In genomic region chr12:26749781-26750180, GRCh38 we compare ENCODE assay signal across 8 cellular contexts.
DNase-seq lines count a peak whose midpoint lies in the region; ATAC-seq and TF ChIP-seq lines count a peak whose summit lies in the region.

No MANE protein-coding gene starts in this region.

- POLR2A ChIA-PET in activated CD8-positive, alpha-beta T cell treated with anti-CD3 and anti-CD28 coated beads for 36 hours (lab: Charles Lee): interaction anchor here (1.3 kb wide), 1 partner anchor 83 kb away, joined by 4 read pairs; the partner anchor contains the start of gene ITPR2

- peaks cover 8% of the 10 kb centered on the region for H3K9me3 Mint-ChIP-seq in activated CD8-positive, alpha-beta T cell treated with anti-CD3 and anti-CD28 coated beads for 36 hours

- peaks cover 41% of the 10 kb centered on the region for H3K36me3 Mint-ChIP-seq in activated CD8-positive, alpha-beta T cell treated with anti-CD3 and anti-CD28 coated beads for 36 hours (ENCODE audit: low read depth)

- no peak for TF ChIP-seq CTCF in activated CD8-positive, alpha-beta T cell treated with anti-CD3 and anti-CD28 coated beads for 36 hours (IDR thresholded peaks at IDR 0.05)

- H3K4me3 Mint-ChIP-seq in activated CD8-positive, alpha-beta T cell treated with anti-CD3 and anti-CD28 coated beads for 36 hours: no peak overlapping the region

- intact Hi-C loops in activated CD8-positive, alpha-beta T cell treated with anti-CD3 and anti-CD28 coated beads for 36 hours (cut with micrococcal nuclease): loop anchor here (2.0 to 10.0 kb wide), 3 partner anchors 21 to 83 kb away; partner anchors contain the start of gene ITPR2

- H3K27ac Mint-ChIP-seq in activated CD8-positive, alpha-beta T cell treated with anti-CD3 and anti-CD28 coated beads for 36 hours: peak overlapping the region; percentile 93

- peaks cover 74% of the 10 kb centered on the region for H3K4me1 Mint-ChIP-seq in activated CD8-positive, alpha-beta T cell treated with anti-CD3 and anti-CD28 coated beads for 36 hours (ENCODE audit: low read depth)

- ATAC-seq in GM18498 (IDR thresholded peaks at IDR 0.05; ENCODE audit: unreplicated experiment): peak; percentile 80
- ATAC-seq in GM19395 (IDR thresholded peaks at IDR 0.05; ENCODE audit: unreplicated experiment): peak; percentile 77
- peak; percentile 62 for ATAC-seq in HG02981 (IDR thresholded peaks at IDR 0.05; ENCODE audit: unreplicated experiment)
- ATAC-seq in activated CD8-positive, alpha-beta T cell treated with anti-CD3 and anti-CD28 coated beads for 36 hours: peak; percentile 25

- DNase-seq in activated CD8-positive, alpha-beta T cell treated with anti-CD3 and anti-CD28 coated beads for 36 hours: no peak
- no peak for DNase-seq in stimulated activated CD4-positive, alpha-beta T cell treated with anti-CD3 and anti-CD28 coated beads, Interleukin-15, amount 100 ng/mL, for 24 hours
- DNase-seq in NCI-H226: no peak
- DNase-seq in HT-29 (ENCODE audit: low spot score): no peak
- DNase-seq in activated T-cell treated with anti-CD3 and anti-CD28 coated beads, Interleukin-2, amount 50 U/mL, for 48 hours: no peak

- H3K27me3 Mint-ChIP-seq in activated CD8-positive, alpha-beta T cell treated with anti-CD3 and anti-CD28 coated beads for 36 hours: no peaks in the 10 kb centered on the region

- CTCF ChIA-PET in activated CD8-positive, alpha-beta T cell treated with anti-CD3 and anti-CD28 coated beads for 36 hours (lab: Charles Lee): no interaction called here

Comparison
In these comparisons a context has a peak if more than half of its experiments do, and no peak if none do; other contexts are left out.
1. ATAC-seq: peak in every context shown above with its lines; median percentile 80 in GM18498; 77 in GM19395; 62 in HG02981; 25 in activated CD8-positive, alpha-beta T cell treated with anti-CD3 and anti-CD28 coated beads for 36 hours.